In the genomic region with DNA sequence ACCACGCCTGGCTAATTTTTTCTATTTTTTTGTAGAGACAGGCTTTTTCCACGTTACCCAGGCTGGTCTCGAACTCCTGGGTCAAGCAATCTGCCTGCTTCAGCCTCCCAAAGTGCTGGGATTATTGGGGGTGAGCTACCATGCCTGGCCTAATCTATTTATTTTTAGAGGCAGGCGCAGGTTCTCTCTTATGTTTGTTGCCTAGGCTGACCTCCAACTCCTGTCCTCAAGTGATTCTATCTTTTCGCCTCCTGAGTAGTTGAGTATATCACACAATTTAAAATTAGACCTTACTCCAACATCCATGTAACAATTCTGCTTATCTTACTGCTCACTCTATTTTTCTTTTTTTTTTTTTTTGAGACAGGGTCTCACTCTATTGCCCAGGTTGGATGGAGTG, we compare ENCODE assay signal across 37 cellular contexts. TPM values are rescaled to one million over a fixed set of nuclear protein-coding genes. Genes with fewer than 3 reads are reported as not detected.
"Had no signal": no experiment of that assay in that cellular context is flagged by ENCODE, and none has a peak within 500 bp of the region (broad histone marks: within the 10 kb centered on the region; RNA-seq: fewer than 3 reads in every experiment).

No MANE protein-coding gene starts in this region.

- H3K4me3 Mint-ChIP-seq: immature natural killer cell; naive thymus-derived CD8-positive, alpha-beta T cell; stimulated activated effector memory CD8-positive, alpha-beta T cell treated with anti-CD3 and anti-CD28 coated beads, Interleukin-12 subunit alpha, Interleukin-12 subunit beta, amount 100 ng/mL, for 72 hours; stimulated activated naive CD8-positive, alpha-beta T cell treated with anti-CD3 and anti-CD28 coated beads, Interleukin-15, Interleukin-2, amounts not matched to agents 100 ng/mL and 50 ng/mL, for 24 hours; T-helper 17 cell; type B pancreatic cell had no signal

- ATAC-seq: activated CD4-positive, CD25-positive, alpha-beta regulatory T cell treated with anti-CD3 and anti-CD28 coated beads, Interleukin-2, amount 50 U/mL, for 24 hours; body of pancreas; gastroesophageal sphincter; lower lobe of right lung; naive thymus-derived CD8-positive, alpha-beta T cell; sciatic nerve; SK-N-SH treated with all-trans-retinoic acid at 6 μM for 48 hours; stimulated activated effector memory CD8-positive, alpha-beta T cell treated with anti-CD3 and anti-CD28 coated beads, Interleukin-12 subunit alpha, Interleukin-12 subunit beta, amount 100 ng/mL, for 72 hours; T-helper 17 cell had no signal

- H3K27me3 Mint-ChIP-seq: naive thymus-derived CD8-positive, alpha-beta T cell; stimulated activated naive CD8-positive, alpha-beta T cell treated with anti-CD3 and anti-CD28 coated beads, Interleukin-15, Interleukin-2, amounts not matched to agents 100 ng/mL and 50 ng/mL, for 24 hours; T-helper 17 cell; type B pancreatic cell had no signal

- H3K27ac Mint-ChIP-seq: activated T-helper 2 cell treated with anti-CD3 and anti-CD28 coated beads, Interferon-gamma antibody, Interleukin-2, Interleukin-4, amounts not matched to agents 10 μg/mL and 5 μg/mL and 100 μg/mL, durations not matched to agents 14 hours and 24 hours and 36 hours; stimulated activated effector memory CD8-positive, alpha-beta T cell treated with anti-CD3 and anti-CD28 coated beads, Interleukin-12 subunit alpha, Interleukin-12 subunit beta, amount 100 ng/mL, for 72 hours; stimulated activated naive CD8-positive, alpha-beta T cell treated with anti-CD3 and anti-CD28 coated beads, Interleukin-15, Interleukin-2, amounts not matched to agents 100 ng/mL and 50 ng/mL, for 24 hours; T-helper 17 cell; type B pancreatic cell had no signal

- H3K9me3 ChIP-seq: body of pancreas, colonic mucosa, gastroesophageal sphincter, lower lobe of right lung, thoracic aorta, uterus had no signal

- H3K27me3 ChIP-seq: body of pancreas, colonic mucosa, dorsolateral prefrontal cortex, gastroesophageal sphincter, uterus had no signal

- H3K27ac ChIP-seq: body of pancreas, colonic mucosa, gastroesophageal sphincter, lower lobe of right lung, skin epidermis, thoracic aorta, uterus, WERI-Rb-1 had no signal

- H3K9me3 Mint-ChIP-seq: activated T-helper 2 cell treated with anti-CD3 and anti-CD28 coated beads, Interferon-gamma antibody, Interleukin-2, Interleukin-4, amounts not matched to agents 10 μg/mL and 5 μg/mL and 100 μg/mL, durations not matched to agents 14 hours and 24 hours and 36 hours; immature natural killer cell; naive thymus-derived CD8-positive, alpha-beta T cell; stimulated activated effector memory CD8-positive, alpha-beta T cell treated with anti-CD3 and anti-CD28 coated beads, Interleukin-12 subunit alpha, Interleukin-12 subunit beta, amount 100 ng/mL, for 72 hours; stimulated activated naive CD8-positive, alpha-beta T cell treated with anti-CD3 and anti-CD28 coated beads, Interleukin-15, Interleukin-2, amounts not matched to agents 100 ng/mL and 50 ng/mL, for 24 hours; type B pancreatic cell had no signal

- DNase-seq: activated CD4-positive, alpha-beta T cell treated with anti-CD3 and anti-CD28 coated beads for 48 hours; activated CD4-positive, alpha-beta T cell treated with anti-CD3 and anti-CD28 coated beads, Interleukin-2, amount 50 U/mL, for 48 hours; activated CD8-positive, alpha-beta memory T cell treated with anti-CD3 and anti-CD28 coated beads for 24 hours; activated naive CD4-positive, alpha-beta T cell; activated T-cell treated with anti-CD3 and anti-CD28 coated beads, Interleukin-2, amount 50 U/mL, for 1 hour; anterior cingulate cortex; body of pancreas; cerebellar nuclear complex; colonic mucosa; effector memory CD4-positive, alpha-beta T cell; hypothalamus; immature natural killer cell; kidney; lower lobe of right lung; mesenchymal stem cell; naive thymus-derived CD8-positive, alpha-beta T cell; stimulated activated CD4-positive, alpha-beta T cell treated with anti-CD3 and anti-CD28 coated beads, Interleukin-4, amount 100 ng/mL, for 24 hours; T-helper 17 cell; T1000; uterus; WERI-Rb-1 had no signal

- H3K4me1 ChIP-seq: body of pancreas, colonic mucosa, lower lobe of right lung, uterus had no signal

- H3K4me3 ChIP-seq: body of pancreas, colonic mucosa, dorsolateral prefrontal cortex, gastroesophageal sphincter, lower lobe of right lung, skin epidermis, thoracic aorta, uterus had no signal

- H3K36me3 ChIP-seq: uterus had no signal

RNA-seq across cellular contexts. Expression of a gene that starts 6.8 kb away (rescaled TPM):
- total RNA-seq: fibroblast of villous mesenchyme had no signal

RNA-seq across cellular contexts. Expression of a gene that starts 18.2 kb away (rescaled TPM):
- total RNA-seq: endothelial cell of umbilical vein, fibroblast of lung, fibroblast of villous mesenchyme, osteoblast had no signal

RNA-seq across cellular contexts. Expression of a gene that starts 46.6 kb away (rescaled TPM):
- total RNA-seq: activated T-helper 2 cell treated with anti-CD3 and anti-CD28 coated beads, Interferon-gamma antibody, Interleukin-2, Interleukin-4, amounts not matched to agents 10 μg/mL and 5 μg/mL and 100 μg/mL, durations not matched to agents 14 hours and 24 hours and 36 hours; body of pancreas; fibroblast of villous mesenchyme; osteoblast; subcutaneous adipose tissue had no signal
- polyA plus RNA-seq: immature natural killer cell had no signal
